Comparison of ENCODE assay signal across 16 cellular contexts in genomic region chr2:237429761-237430160, GRCh38. TPM values are rescaled to one million over a fixed set of nuclear protein-coding genes. Genes with fewer than 3 reads are reported as not detected.
A peak's percentile ranks its signal among the peaks of the same experiment; 100 is the strongest.
DNase-seq lines count a peak whose midpoint lies in the region; ATAC-seq and TF ChIP-seq lines count a peak whose summit lies in the region.
"Had no signal": no experiment of that assay in that cellular context is flagged by ENCODE, and none has a peak within 500 bp of the region (broad histone marks: within the 10 kb centered on the region; RNA-seq: fewer than 3 reads in every experiment).

No MANE protein-coding gene starts in this region.

- peaks cover 48% of the 10 kb centered on the region for H3K4me1 ChIP-seq in BLaER1
- peaks cover 4 to 9% of the 10 kb centered on the region in 2 donors for H3K4me1 ChIP-seq in left lung
- H3K4me1 ChIP-seq in prostate gland (replicated peaks): no peaks in the 10 kb centered on the region

- in situ Hi-C loops in Caki2 (cut with HindIII; ENCODE audit: low pct_unique_long_range_greater_than_20kb, low sequenced_read_pairs): no loop called here

- no peaks in the 10 kb centered on the region for H4K20me1 ChIP-seq in BLaER1

- WGBS in prostate gland: 75% methylated on average over 3 of the region's 3 CpGs

- H3K27me3 ChIP-seq in BLaER1 (no peaks in the 10 kb centered on the region), left lung (peaks cover 0 to 24% of the 10 kb centered on the region in 2 donors), prostate gland (replicated peaks; ENCODE audit: insufficient read depth) (no peaks in the 10 kb centered on the region)

- H3K9me3 ChIP-seq in BLaER1 (peaks cover 4% of the 10 kb centered on the region; the same call in 1 of the 2 replicates), left lung (no peaks in the 10 kb centered on the region), prostate gland (no peaks in the 10 kb centered on the region)

- DNase-seq in Caki2 (ENCODE audit: low read depth) (peak; percentile 27), left lung (peak; percentile 76 to 81), Right ventricle myocardium superior (no peak), prostate gland (ENCODE audit: low spot score) (no peak)
- peak; percentile 22 for DNase-seq in activated CD4-positive, alpha-beta T cell treated with anti-CD3 and anti-CD28 coated beads, Interleukin-2, amount 50 U/mL, for 1 hour
- DNase-seq: amygdala; hypothalamus; naive B cell; NCI-H1105; NCI-H446 treated with DMSO at 0.1 percent for 48 hours; stimulated activated CD4-positive, alpha-beta T cell treated with anti-CD3 and anti-CD28 coated beads, Interleukin-2, amount 100 ng/mL, for 48 hours had no signal

- no peak for TF ChIP-seq CTCF in left lung (IDR thresholded peaks at IDR 0.05)
- no peak for TF ChIP-seq CTCF in prostate gland (IDR thresholded peaks at IDR 0.05)

- no peak overlapping the region for H3K9ac ChIP-seq in BLaER1

- H3K36me3 ChIP-seq in BLaER1 (no peaks in the 10 kb centered on the region), left lung (no peaks in the 10 kb centered on the region), prostate gland (no peaks in the 10 kb centered on the region)

- intact Hi-C loops in left lung (cut with DNase I) (loop anchor here in 1 of 2 donors (10.0 kb wide), 1 partner anchor 45 kb away; no protein-coding TSS in a partner anchor), Right ventricle myocardium superior (cut with DNase I) (loop anchor here (5.0 kb wide), 1 partner anchor 38 kb away; no protein-coding TSS in a partner anchor), prostate gland (cut with DNase I) (no loop called here)

- H3K27ac ChIP-seq in BLaER1 (no peak overlapping the region), left lung (no peak overlapping the region), prostate gland (no peak overlapping the region)
- H3K27ac ChIP-seq: C4-2B had no signal

- ATAC-seq in left lung (peak; percentile 93), Right ventricle myocardium superior (ENCODE audit: poor library complexity) (no peak), HG03432 (IDR thresholded peaks at IDR 0.05; ENCODE audit: unreplicated experiment) (no peak), HG02759 (IDR thresholded peaks at IDR 0.05; ENCODE audit: unreplicated experiment) (no peak)

- TF ChIP-seq POLR2A in prostate gland (IDR thresholded peaks at IDR 0.05): no peak

- H3K4me3 ChIP-seq in BLaER1: no peak overlapping the region
- H3K4me3 ChIP-seq in left lung: no peak overlapping the region
- no peak overlapping the region for H3K4me3 ChIP-seq in prostate gland

- peak overlapping the region; percentile 46 for H3K4me2 ChIP-seq in BLaER1

RNA-seq across cellular contexts. Expression of gene COL6A3, which starts 15.8 kb away (rescaled TPM):
- total RNA-seq in Caki2 (2014; rRNA removed; shearing (Covaris generic); ENCODE audit: low replicate concordance): 0.41 and 0.98 TPM in 2 replicates
- total RNA-seq in left lung (100 to 1,000 TPM; 598 to 868 TPM), Right ventricle myocardium superior (64.9 TPM), prostate gland (10 to 100 TPM; 26.9 to 86.9 TPM)

RNA-seq across cellular contexts. Expression of gene MLPH, which starts 57.3 kb away (rescaled TPM):
- 27.2 and 33.8 TPM in 2 replicates for total RNA-seq in Caki2 (2014; rRNA removed; shearing (Covaris generic); ENCODE audit: low replicate concordance)
- 100 to 1,000 TPM; 244 to 296 TPM for total RNA-seq in left lung
- total RNA-seq in Right ventricle myocardium superior: 80.9 TPM
- total RNA-seq in prostate gland: 100 to 1,000 TPM; 371 to 393 TPM
- total RNA-seq: dermis microvascular lymphatic vessel endothelial cell had no signal

Comparison
In these comparisons a context has a peak if more than half of its experiments do, and no peak if none do; other contexts are left out.
1. DNase-seq: peak in Caki2 (single experiment), activated CD4-positive, alpha-beta T cell treated with anti-CD3 and anti-CD28 coated beads, Interleukin-2, amount 50 U/mL, for 1 hour (single experiment) and left lung (2 of 2); none in Right ventricle myocardium superior (single experiment) and prostate gland (single experiment).
2. RNA of gene COL6A3, which starts 15.8 kb away (total RNA-seq): 598 to 868 TPM in left lung, 26.9 to 86.9 TPM in prostate gland and 64.9 TPM in Right ventricle myocardium superior (single experiment); 0.41 to 0.98 TPM in Caki2; every median in the first group is over 10 times any median in the second.